In the genomic region with DNA sequence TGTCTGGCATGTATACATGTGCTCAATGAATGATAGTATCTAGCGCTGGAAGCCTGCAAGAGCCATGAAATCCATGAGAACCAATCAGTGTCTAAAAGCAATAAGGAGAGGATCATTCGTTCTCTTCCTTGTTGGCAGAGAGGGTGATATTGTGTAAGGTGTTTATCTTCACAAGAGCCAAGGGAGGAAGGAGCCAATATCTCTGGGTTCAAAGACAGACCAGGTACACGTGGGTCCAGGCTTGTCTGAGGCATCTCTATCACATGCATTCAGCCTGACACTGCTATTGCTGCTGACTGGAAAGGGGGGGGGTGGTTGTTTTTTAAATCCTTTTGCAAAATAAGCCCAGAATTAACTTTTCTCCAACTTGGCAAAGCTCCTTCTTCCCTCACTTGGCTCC, we compare ENCODE assay signal across 21 cellular contexts. TPM values are rescaled to one million over a fixed set of nuclear protein-coding genes. Genes with fewer than 3 reads are reported as not detected.
DNase-seq lines count a peak whose midpoint lies in the region; ATAC-seq, FAIRE-seq and TF ChIP-seq lines count a peak whose summit lies in the region.
"Had no signal": no experiment of that assay in that cellular context is flagged by ENCODE, and none has a peak within 500 bp of the region (broad histone marks: within the 10 kb centered on the region; RNA-seq: fewer than 3 reads in every experiment).

No MANE protein-coding gene starts in this region.

- TF ChIP-seq CTCF in liver (IDR thresholded peaks at IDR 0.05; ENCODE audit: low read depth, low read length, missing input control) = no peak
- no peak for TF ChIP-seq CTCF in HepG2 (CRISPR knock-in tag; IDR thresholded peaks at IDR 0.05)
- no peak for TF ChIP-seq CTCF in prostate gland (IDR thresholded peaks at IDR 0.05)
- TF ChIP-seq CTCF in breast epithelium (IDR thresholded peaks at IDR 0.05) = no peak

- TF ChIP-seq EP300 in HepG2 (IDR thresholded peaks at IDR 0.05; ENCODE audit: low read depth in 2 of 2, low read length in 2 of 2) (no peak), HepG2 (CRISPR knock-in tag; IDR thresholded peaks at IDR 0.05; ENCODE audit: borderline replicate concordance) (no peak)

- H3K4me2 ChIP-seq in HepG2 (ENCODE audit: low read depth, low read length) = no peak overlapping the region
- H3K4me2 ChIP-seq: A549 had no signal

- no peaks in the 10 kb centered on the region for H3K27me3 Mint-ChIP-seq in T-helper 1 cell treated with Interleukin-12 subunit alpha and Interleukin-12 subunit beta and Interleukin-4 antibody, amounts not matched to agents 30 μg/mL and 1 μg/mL, for 36 hours (ENCODE audit: low read depth)
- H3K27me3 Mint-ChIP-seq: CD4-positive, alpha-beta memory T cell had no signal

- H3K9ac ChIP-seq in liver (ENCODE audit: low read depth in 1 of 2, low read length in 2 of 2) = no peak overlapping the region
- no peak overlapping the region for H3K9ac ChIP-seq in HepG2 (ENCODE audit: insufficient read depth, low read depth, low read length)
- H3K9ac ChIP-seq: GM23248 had no signal

- H3K27ac ChIP-seq in liver (ENCODE audit: low read depth in 1 of 2, low read length in 2 of 2) (peak overlapping the region; percentile 69 to 94), HepG2 (ENCODE audit: extremely low read length, insufficient read depth, low read length) (no peak overlapping the region), prostate gland (no peak overlapping the region), breast epithelium (peak overlapping the region in 1 of 2 donors; percentile 25)
- H3K27ac ChIP-seq: 22Rv1, A549, C4-2B, GM23248 had no signal

- 41% methylated on average over 3 of the region's 3 CpGs for WGBS in liver
- WGBS in HepG2 (ENCODE audit: low lambda C conversion rate) = 88% methylated on average over 3 of the region's 3 CpGs
- WGBS in prostate gland = 45% methylated on average over 3 of the region's 3 CpGs

- in situ Hi-C loops in HepG2 (cut with HindIII; ENCODE audit: extremely low pct_ligation_motif_present, low pct_unique_long_range_greater_than_20kb) = no loop called here

- peaks cover 3 to 29% (median 10%) of the 10 kb centered on the region in 4 donors for H3K4me1 ChIP-seq in liver (ENCODE audit: control insufficient read depth in 4 of 4, insufficient read depth in 4 of 4, low read length in 3 of 4)
- peaks cover 14% of the 10 kb centered on the region for H3K4me1 ChIP-seq in HepG2 (ENCODE audit: insufficient read depth, low read length)
- no peaks in the 10 kb centered on the region for H3K4me1 ChIP-seq in prostate gland (replicated peaks)
- H3K4me1 ChIP-seq in breast epithelium = no peaks in the 10 kb centered on the region
- H3K4me1 ChIP-seq: A549, HAP-1 had no signal

- no peak overlapping the region for H3K4me3 Mint-ChIP-seq in T-helper 1 cell treated with Interleukin-12 subunit alpha and Interleukin-12 subunit beta and Interleukin-4 antibody, amounts not matched to agents 30 μg/mL and 1 μg/mL, for 36 hours
- H3K4me3 Mint-ChIP-seq: CD4-positive, alpha-beta memory T cell had no signal

- CTCF ChIA-PET in HepG2 (lab: Yijun Ruan, JAX; ENCODE audit: low intra/inter-chr PET ratio, low total read pairs) = no interaction called here

- H3K27ac Mint-ChIP-seq in T-helper 1 cell treated with Interleukin-12 subunit alpha and Interleukin-12 subunit beta and Interleukin-4 antibody, amounts not matched to agents 30 μg/mL and 1 μg/mL, for 36 hours = peak overlapping the region; percentile 29

- no peaks in the 10 kb centered on the region for H3K9me3 Mint-ChIP-seq in T-helper 1 cell treated with Interleukin-12 subunit alpha and Interleukin-12 subunit beta and Interleukin-4 antibody, amounts not matched to agents 30 μg/mL and 1 μg/mL, for 36 hours
- H3K9me3 Mint-ChIP-seq: CD4-positive, alpha-beta memory T cell had no signal

- H3K36me3 Mint-ChIP-seq in T-helper 1 cell treated with Interleukin-12 subunit alpha and Interleukin-12 subunit beta and Interleukin-4 antibody, amounts not matched to agents 30 μg/mL and 1 μg/mL, for 36 hours (ENCODE audit: low read depth) = peaks cover 43% of the 10 kb centered on the region

- no peak for TF ChIP-seq RAD21 in liver (IDR thresholded peaks at IDR 0.05)
- TF ChIP-seq RAD21 in HepG2 (CRISPR knock-in tag; IDR thresholded peaks at IDR 0.05) = no peak

- H3K4me1 Mint-ChIP-seq in T-helper 1 cell treated with Interleukin-12 subunit alpha and Interleukin-12 subunit beta and Interleukin-4 antibody, amounts not matched to agents 30 μg/mL and 1 μg/mL, for 36 hours (ENCODE audit: low read depth) = peaks cover 60% of the 10 kb centered on the region

- H3K27me3 ChIP-seq in liver (ENCODE audit: control insufficient read depth in 4 of 4, insufficient read depth in 4 of 4, low read length in 3 of 4) = no peaks in the 10 kb centered on the region
- no peaks in the 10 kb centered on the region for H3K27me3 ChIP-seq in HepG2 (ENCODE audit: control insufficient read depth in 1 of 2, insufficient read depth in 2 of 2, low read length in 2 of 2)
- no peaks in the 10 kb centered on the region for H3K27me3 ChIP-seq in prostate gland (replicated peaks; ENCODE audit: insufficient read depth)
- no peaks in the 10 kb centered on the region for H3K27me3 ChIP-seq in breast epithelium

- H3K9me3 ChIP-seq in liver (ENCODE audit: control insufficient read depth in 4 of 4, low read length in 3 of 4) = no peaks in the 10 kb centered on the region
- H3K9me3 ChIP-seq in HepG2 (ENCODE audit: low read length) = no peaks in the 10 kb centered on the region
- no peaks in the 10 kb centered on the region for H3K9me3 ChIP-seq in prostate gland
- no peaks in the 10 kb centered on the region for H3K9me3 ChIP-seq in breast epithelium
- H3K9me3 ChIP-seq: A549, HAP-1 had no signal

- no peak for ATAC-seq in HepG2
- ATAC-seq: A549 had no signal

- H4K20me1 ChIP-seq in HepG2 (ENCODE audit: insufficient read depth, low read length) = no peaks in the 10 kb centered on the region

- no peak for FAIRE-seq in HepG2 (lab: Jason Lieb, UNC)
- FAIRE-seq: A549, GM12892, GM18507 had no signal

- DNase-seq in T-helper 1 cell (no peak), HepG2 (ENCODE audit: low spot score) (no peak), prostate gland (ENCODE audit: low spot score) (peak; percentile 51), breast epithelium (ENCODE audit: low spot score in 2 of 2) (no peak), NOMO-1 treated with dmso at 0.1 percent for 144 hours (lab: John Stamatoyannopoulos, UW; ENCODE audit: unreplicated experiment) (no peak)
- DNase-seq: AML-193; CD4-positive, alpha-beta memory T cell; DMS153; DMS79; GDM1; GM23248 had no signal

- peaks cover 0 to 5% (median 0%) of the 10 kb centered on the region in 4 donors for H3K36me3 ChIP-seq in liver (ENCODE audit: control insufficient read depth in 4 of 4, insufficient read depth in 3 of 4, low read depth in 1 of 4, low read length in 3 of 4)
- no peaks in the 10 kb centered on the region for H3K36me3 ChIP-seq in HepG2 (replicated peaks in 1 of 2; ENCODE audit: control insufficient read depth in 1 of 2, insufficient read depth in 2 of 2, low read length in 2 of 2)
- H3K36me3 ChIP-seq in prostate gland = no peaks in the 10 kb centered on the region
- no peaks in the 10 kb centered on the region for H3K36me3 ChIP-seq in breast epithelium

- TF ChIP-seq POLR2A in HepG2 (IDR thresholded peaks at IDR 0.05; ENCODE audit: insufficient read depth in 1 of 2, low read depth in 2 of 2, low read length in 2 of 2) (no peak), prostate gland (IDR thresholded peaks at IDR 0.05) (no peak), breast epithelium (IDR thresholded peaks at IDR 0.05) (no peak)

- intact Hi-C loops in HepG2 (cut with micrococcal nuclease; ENCODE audit: unreplicated experiment) = loop anchor here (5.0 kb wide), 1 partner anchor 33 kb away; no protein-coding TSS in a partner anchor
- intact Hi-C loops in prostate gland (cut with DNase I) = loop anchor here (5.0 kb wide), 2 partner anchors 83 to 173 kb away; no protein-coding TSS in a partner anchor
- intact Hi-C loops in breast epithelium (cut with DNase I; ENCODE audit: low total_unique reads) = loop anchor here (10.0 kb wide), 1 partner anchor 901 kb away; no protein-coding TSS in a partner anchor

- POLR2A ChIA-PET in HepG2 (lab: Yijun Ruan, JAX) = no interaction called here

- H3K4me3 ChIP-seq in liver (ENCODE audit: low read depth in 1 of 3, low read length in 3 of 3) = no peak overlapping the region
- no peak overlapping the region for H3K4me3 ChIP-seq in HepG2 (replicated peaks in 1 of 3; ENCODE audit: insufficient read depth in 1 of 3, low read depth in 2 of 3, low read length in 3 of 3)
- no peak overlapping the region for H3K4me3 ChIP-seq in prostate gland
- no peak overlapping the region for H3K4me3 ChIP-seq in breast epithelium
- H3K4me3 ChIP-seq: A549, GM23248, HAP-1 had no signal

- H3K79me2 ChIP-seq in HepG2 (ENCODE audit: insufficient read depth, low read length) = no peaks in the 10 kb centered on the region

- no peak overlapping the region for H2AFZ ChIP-seq in HepG2 (ENCODE audit: low read length)
- H2AFZ ChIP-seq: GM23248 had no signal

- no TSS peak for BruUV-seq in HepG2 (replicated peaks; lab: Mats Ljungman, UMichigan)

RNA-seq across cellular contexts. Expression of a gene that starts 4.0 kb away (rescaled TPM):
- total RNA-seq in liver (1 to 10 TPM; 1.3 to 5.9 TPM), HepG2 (2016; rRNA removed; fragmentation: Illumina TruSeq; extraction: Trizol) (0.56 and 2.0 TPM in 2 replicates), prostate gland (10 to 100 TPM; 10.5 to 17.3 TPM), breast epithelium (10 to 100 TPM in 2 of 3 donors, 1 to 10 TPM in 1; 9.8 to 18.1 (median 12.1) TPM)
- polyA plus RNA-seq in liver (1 to 10 TPM; 1.7 to 6.6 TPM), HepG2 (2011; rRNA removed) (8.3 and 9.0 TPM in 2 replicates)
- total RNA-seq in HepG2 (2016; cell fraction: cytosol; rRNA removed; fragmentation: Illumina TruSeq; extraction: Trizol; ENCODE audit: low read depth) = 0.10 and 0.35 TPM in 2 replicates
- total RNA-seq in HepG2 (2016; cell fraction: insoluble cytoplasmic fraction; rRNA removed; fragmentation: Illumina TruSeq; extraction: Trizol) = 0.28 and 2.1 TPM in 2 replicates
- 0.41 and 0.43 TPM in 2 replicates for total RNA-seq in HepG2 (2016; cell fraction: membrane; rRNA removed; fragmentation: Illumina TruSeq; extraction: Trizol)
- total RNA-seq in HepG2 (2016; cell fraction: nucleus; rRNA removed; fragmentation: Illumina TruSeq; extraction: Trizol) = 3.6 and 4.9 TPM in 2 replicates
- 1.0 and 1.1 TPM in 2 replicates for polyA plus RNA-seq in HepG2 (2011; cell fraction: cytosol; rRNA removed)
- polyA plus RNA-seq in HepG2 (2011; cell fraction: nucleus; rRNA removed) = 61.2 and 63.8 TPM in 2 replicates
- polyA plus RNA-seq in HepG2 (2012) = 4.3 and 7.1 TPM in 2 replicates
- polyA plus RNA-seq in HepG2 (2016; cell fraction: cytosol; fragmentation: Illumina TruSeq; extraction: Trizol; ENCODE audit: low read depth) = 0.03 and 0.17 TPM in 2 replicates
- polyA plus RNA-seq in HepG2 (2016; cell fraction: insoluble cytoplasmic fraction; fragmentation: Illumina TruSeq; extraction: Trizol; ENCODE audit: low read depth) = 0.17 and 0.28 TPM in 2 replicates
- polyA plus RNA-seq in HepG2 (2016; cell fraction: membrane; fragmentation: Illumina TruSeq; extraction: Trizol; ENCODE audit: low read depth) = 0.06 TPM in 1 of 2 replicates, not detected in the other
- polyA plus RNA-seq in HepG2 (2016; cell fraction: nucleus; fragmentation: Illumina TruSeq; extraction: Trizol; ENCODE audit: insufficient read depth, low read depth) = 12.1 and 14.5 TPM in 2 replicates
- polyA minus RNA-seq in HepG2 (2011; rRNA and poly(A)+ RNA removed; ENCODE audit: low replicate concordance) = 5.4 and 6.4 TPM in 2 replicates
- polyA minus RNA-seq in HepG2 (2011; cell fraction: cytosol; rRNA and poly(A)+ RNA removed) = not detected in 2 replicates
- polyA minus RNA-seq in HepG2 (2011; cell fraction: nucleus; rRNA and poly(A)+ RNA removed) = 16.1 and 18.5 TPM in 2 replicates

RNA-seq across cellular contexts. Expression of a gene that starts 14.1 kb away (rescaled TPM):
- total RNA-seq in liver (100 to 1,000 TPM in 1 of 2 donors, 10 to 100 TPM in 1; 72.4 to 142 TPM), HepG2 (2016; rRNA removed; fragmentation: Illumina TruSeq; extraction: Trizol) (216 and 222 TPM in 2 replicates), prostate gland (100 to 1,000 TPM; 195 to 222 TPM), breast epithelium (100 to 1,000 TPM; 143 to 148 (median 144) TPM)
- polyA plus RNA-seq in liver (100 to 1,000 TPM; 256 to 297 TPM), HepG2 (2011; rRNA removed) (197 and 210 TPM in 2 replicates)
- 214 and 229 TPM in 2 replicates for total RNA-seq in HepG2 (2016; cell fraction: cytosol; rRNA removed; fragmentation: Illumina TruSeq; extraction: Trizol; ENCODE audit: low read depth)
- total RNA-seq in HepG2 (2016; cell fraction: insoluble cytoplasmic fraction; rRNA removed; fragmentation: Illumina TruSeq; extraction: Trizol) = 217 and 240 TPM in 2 replicates
- 124 and 145 TPM in 2 replicates for total RNA-seq in HepG2 (2016; cell fraction: membrane; rRNA removed; fragmentation: Illumina TruSeq; extraction: Trizol)
- total RNA-seq in HepG2 (2016; cell fraction: nucleus; rRNA removed; fragmentation: Illumina TruSeq; extraction: Trizol) = 85.9 and 90.2 TPM in 2 replicates
- polyA plus RNA-seq in HepG2 (2011; cell fraction: cytosol; rRNA removed) = 254 and 343 TPM in 2 replicates
- 99.7 and 123 TPM in 2 replicates for polyA plus RNA-seq in HepG2 (2011; cell fraction: nucleus; rRNA removed)
- 111 and 145 TPM in 2 replicates for polyA plus RNA-seq in HepG2 (2012)
- 227 and 238 TPM in 2 replicates for polyA plus RNA-seq in HepG2 (2016; cell fraction: cytosol; fragmentation: Illumina TruSeq; extraction: Trizol; ENCODE audit: low read depth)
- 243 and 299 TPM in 2 replicates for polyA plus RNA-seq in HepG2 (2016; cell fraction: insoluble cytoplasmic fraction; fragmentation: Illumina TruSeq; extraction: Trizol; ENCODE audit: low read depth)
- polyA plus RNA-seq in HepG2 (2016; cell fraction: membrane; fragmentation: Illumina TruSeq; extraction: Trizol; ENCODE audit: low read depth) = 128 and 140 TPM in 2 replicates
- 156 and 175 TPM in 2 replicates for polyA plus RNA-seq in HepG2 (2016; cell fraction: nucleus; fragmentation: Illumina TruSeq; extraction: Trizol; ENCODE audit: insufficient read depth, low read depth)
- polyA minus RNA-seq in HepG2 (2011; rRNA and poly(A)+ RNA removed; ENCODE audit: low replicate concordance) = 152 and 277 TPM in 2 replicates
- polyA minus RNA-seq in HepG2 (2011; cell fraction: cytosol; rRNA and poly(A)+ RNA removed) = 35.1 and 42.8 TPM in 2 replicates
- polyA minus RNA-seq in HepG2 (2011; cell fraction: nucleus; rRNA and poly(A)+ RNA removed) = 39.4 and 47.6 TPM in 2 replicates

RNA-seq across cellular contexts. Expression of a gene that starts 20.1 kb away (rescaled TPM):
- total RNA-seq in liver (10 to 100 TPM; 10.1 to 10.7 TPM), HepG2 (2016; rRNA removed; fragmentation: Illumina TruSeq; extraction: Trizol) (10.7 and 14.9 TPM in 2 replicates), prostate gland (10 to 100 TPM; 10.8 to 30.2 TPM), breast epithelium (10 to 100 TPM; 11.4 to 20.6 (median 15.4) TPM)
- polyA plus RNA-seq in liver (1 to 10 TPM; 4.6 to 4.8 TPM), HepG2 (2011; rRNA removed) (8.0 and 8.6 TPM in 2 replicates)
- 1.8 and 3.2 TPM in 2 replicates for total RNA-seq in HepG2 (2016; cell fraction: cytosol; rRNA removed; fragmentation: Illumina TruSeq; extraction: Trizol; ENCODE audit: low read depth)
- 9.8 and 13.6 TPM in 2 replicates for total RNA-seq in HepG2 (2016; cell fraction: insoluble cytoplasmic fraction; rRNA removed; fragmentation: Illumina TruSeq; extraction: Trizol)
- 5.8 TPM in 2 replicates for total RNA-seq in HepG2 (2016; cell fraction: membrane; rRNA removed; fragmentation: Illumina TruSeq; extraction: Trizol)
- total RNA-seq in HepG2 (2016; cell fraction: nucleus; rRNA removed; fragmentation: Illumina TruSeq; extraction: Trizol) = 13.2 and 14.7 TPM in 2 replicates
- polyA plus RNA-seq in HepG2 (2011; cell fraction: cytosol; rRNA removed) = 4.9 and 6.1 TPM in 2 replicates
- 14.4 and 18.5 TPM in 2 replicates for polyA plus RNA-seq in HepG2 (2011; cell fraction: nucleus; rRNA removed)
- 23.1 and 33.4 TPM in 2 replicates for polyA plus RNA-seq in HepG2 (2012)
- 3.9 TPM in 2 replicates for polyA plus RNA-seq in HepG2 (2016; cell fraction: cytosol; fragmentation: Illumina TruSeq; extraction: Trizol; ENCODE audit: low read depth)
- polyA plus RNA-seq in HepG2 (2016; cell fraction: insoluble cytoplasmic fraction; fragmentation: Illumina TruSeq; extraction: Trizol; ENCODE audit: low read depth) = 25.9 and 28.8 TPM in 2 replicates
- 5.7 and 6.4 TPM in 2 replicates for polyA plus RNA-seq in HepG2 (2016; cell fraction: membrane; fragmentation: Illumina TruSeq; extraction: Trizol; ENCODE audit: low read depth)
- polyA plus RNA-seq in HepG2 (2016; cell fraction: nucleus; fragmentation: Illumina TruSeq; extraction: Trizol; ENCODE audit: insufficient read depth, low read depth) = 26.1 and 28.9 TPM in 2 replicates
- 22.3 TPM in 2 replicates for polyA minus RNA-seq in HepG2 (2011; rRNA and poly(A)+ RNA removed; ENCODE audit: low replicate concordance)
- polyA minus RNA-seq in HepG2 (2011; cell fraction: cytosol; rRNA and poly(A)+ RNA removed) = 6.8 and 7.3 TPM in 2 replicates
- 19.8 and 25.9 TPM in 2 replicates for polyA minus RNA-seq in HepG2 (2011; cell fraction: nucleus; rRNA and poly(A)+ RNA removed)

RNA-seq across cellular contexts. Expression of a gene that starts 52.8 kb away (rescaled TPM):
- total RNA-seq in liver (not detected), HepG2 (2016; rRNA removed; fragmentation: Illumina TruSeq; extraction: Trizol) (0.07 TPM in 1 of 2 replicates, not detected in the other), prostate gland (1 to 10 TPM in 1 of 2 donors, under 1 TPM in 1; 0.40 to 1.8 TPM), breast epithelium (not detected)
- polyA plus RNA-seq in liver (not detected), HepG2 (2011; rRNA removed) (0.13 and 0.20 TPM in 2 replicates)
- total RNA-seq in HepG2 (2016; cell fraction: cytosol; rRNA removed; fragmentation: Illumina TruSeq; extraction: Trizol; ENCODE audit: low read depth) = not detected in 2 replicates
- not detected in 2 replicates for total RNA-seq in HepG2 (2016; cell fraction: insoluble cytoplasmic fraction; rRNA removed; fragmentation: Illumina TruSeq; extraction: Trizol)
- not detected in 2 replicates for total RNA-seq in HepG2 (2016; cell fraction: membrane; rRNA removed; fragmentation: Illumina TruSeq; extraction: Trizol)
- total RNA-seq in HepG2 (2016; cell fraction: nucleus; rRNA removed; fragmentation: Illumina TruSeq; extraction: Trizol) = not detected in 2 replicates
- 0.09 TPM in 1 of 2 replicates, not detected in the other for polyA plus RNA-seq in HepG2 (2011; cell fraction: cytosol; rRNA removed)
- 0.21 and 0.31 TPM in 2 replicates for polyA plus RNA-seq in HepG2 (2011; cell fraction: nucleus; rRNA removed)
- polyA plus RNA-seq in HepG2 (2012) = 0.12 and 0.15 TPM in 2 replicates
- 0.05 TPM in 1 of 2 replicates, not detected in the other for polyA plus RNA-seq in HepG2 (2016; cell fraction: cytosol; fragmentation: Illumina TruSeq; extraction: Trizol; ENCODE audit: low read depth)
- polyA plus RNA-seq in HepG2 (2016; cell fraction: insoluble cytoplasmic fraction; fragmentation: Illumina TruSeq; extraction: Trizol; ENCODE audit: low read depth) = not detected in 2 replicates
- not detected in 2 replicates for polyA plus RNA-seq in HepG2 (2016; cell fraction: membrane; fragmentation: Illumina TruSeq; extraction: Trizol; ENCODE audit: low read depth)
- polyA plus RNA-seq in HepG2 (2016; cell fraction: nucleus; fragmentation: Illumina TruSeq; extraction: Trizol; ENCODE audit: insufficient read depth, low read depth) = not detected in 2 replicates
- 0.10 TPM in 1 of 2 replicates, not detected in the other for polyA minus RNA-seq in HepG2 (2011; rRNA and poly(A)+ RNA removed; ENCODE audit: low replicate concordance)
- not detected in 2 replicates for polyA minus RNA-seq in HepG2 (2011; cell fraction: cytosol; rRNA and poly(A)+ RNA removed)
- polyA minus RNA-seq in HepG2 (2011; cell fraction: nucleus; rRNA and poly(A)+ RNA removed) = 0.13 TPM in 1 of 2 replicates, not detected in the other
- total RNA-seq: CD4-positive, alpha-beta memory T cell; Daoy; GM23248; H4 had no signal
- polyA plus RNA-seq: CD4-positive, alpha-beta memory T cell; GM23248 had no signal

Comparison
In these comparisons a context has a peak if more than half of its experiments do, and no peak if none do; other contexts are left out.
1. H3K27ac ChIP-seq: peak in liver (2 of 2); none in HepG2 (single experiment) and prostate gland (0 of 2).